In the genomic region with DNA sequence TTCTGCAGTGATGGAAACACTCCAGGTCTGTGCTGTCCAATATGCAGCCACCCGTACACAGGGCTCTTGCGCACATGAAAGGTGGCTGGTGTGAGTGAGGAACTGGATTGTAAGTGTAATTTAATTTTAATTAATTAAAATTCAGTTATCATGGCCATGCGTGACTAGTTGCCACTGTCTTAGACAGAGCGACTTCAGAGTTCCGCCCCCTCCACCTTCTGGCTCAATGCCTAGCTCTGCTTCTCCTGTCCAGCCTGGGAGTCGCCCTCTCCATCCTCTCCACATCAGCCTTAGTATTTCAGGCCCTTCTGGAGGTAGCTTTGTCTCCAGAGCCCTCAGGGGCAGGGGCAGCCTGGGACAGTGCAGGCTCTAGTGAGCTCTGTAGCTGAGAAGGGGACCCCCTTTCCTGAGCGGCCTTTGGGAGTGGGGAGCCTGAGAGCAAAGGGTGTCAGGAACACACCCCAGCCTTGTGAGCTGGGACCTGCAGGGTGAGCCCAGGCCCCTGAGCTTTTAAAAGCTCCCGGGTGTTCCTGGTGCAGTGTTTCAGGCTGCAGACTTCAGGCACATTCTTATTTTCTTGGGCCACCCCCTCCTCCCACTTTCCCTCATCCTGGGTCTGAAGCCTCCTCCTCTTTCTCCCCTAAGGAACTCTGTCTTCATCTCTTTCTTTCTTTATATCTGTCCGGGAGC, we compare ENCODE assay signal across 22 cellular contexts.
A peak's percentile ranks its signal among the peaks of the same experiment; 100 is the strongest.
DNase-seq lines count a peak whose midpoint lies in the region; ATAC-seq and TF ChIP-seq lines count a peak whose summit lies in the region.
"Had no signal": no experiment of that assay in that cellular context is flagged by ENCODE, and none has a peak within 500 bp of the region (broad histone marks: within the 10 kb centered on the region; RNA-seq: fewer than 3 reads in every experiment).

No MANE protein-coding gene starts in this region.

- H2AFZ ChIP-seq in neural progenitor cell (replicated peaks), result peak overlapping the region; percentile 17

- H3K4me3 Mint-ChIP-seq in activated T-helper 17 cell treated with anti-CD3 and anti-CD28 coated beads, Interleukin-2, amount 50 U/mL, for 72 hours, result peak overlapping the region; percentile 50
- no peak overlapping the region for H3K4me3 Mint-ChIP-seq in neural progenitor cell
- H3K4me3 Mint-ChIP-seq: stimulated activated effector memory CD8-positive, alpha-beta T cell treated with anti-CD3 and anti-CD28 coated beads, Interleukin-12 subunit alpha, Interleukin-12 subunit beta, amount 100 ng/mL, for 72 hours had no signal

- H3K27ac Mint-ChIP-seq in activated T-helper 17 cell treated with anti-CD3 and anti-CD28 coated beads, Interleukin-2, amount 50 U/mL, for 72 hours, result peak overlapping the region; percentile 24
- H3K27ac Mint-ChIP-seq in neural progenitor cell, result no peak overlapping the region
- H3K27ac Mint-ChIP-seq: stimulated activated effector memory CD8-positive, alpha-beta T cell treated with anti-CD3 and anti-CD28 coated beads, Interleukin-12 subunit alpha, Interleukin-12 subunit beta, amount 100 ng/mL, for 72 hours had no signal

- H3F3A ChIP-seq in DOHH2 (ENCODE audit: control insufficient read depth, insufficient read depth), result peaks cover 49% of the 10 kb centered on the region
- H3F3A ChIP-seq in neural progenitor cell (ENCODE audit: low read depth), result no peaks in the 10 kb centered on the region

- no peaks in the 10 kb centered on the region for H4K20me1 ChIP-seq in BLaER1 treated with 17β-estradiol and CSF1 and Interleukin-3, amounts not matched to agents 10 nM and 100 nM
- H4K20me1 ChIP-seq in DOHH2 (ENCODE audit: control insufficient read depth, insufficient read depth, low read depth, low read length), result no peaks in the 10 kb centered on the region
- H4K20me1 ChIP-seq in neural progenitor cell (ENCODE audit: low read depth), result no peaks in the 10 kb centered on the region

- no peaks in the 10 kb centered on the region for H3K36me3 ChIP-seq in BLaER1 treated with 17β-estradiol and CSF1 and Interleukin-3, amounts not matched to agents 10 nM and 100 nM
- peaks cover 8% of the 10 kb centered on the region for H3K36me3 ChIP-seq in DOHH2 (ENCODE audit: control insufficient read depth, low read length)
- no peaks in the 10 kb centered on the region for H3K36me3 ChIP-seq in neural progenitor cell
- H3K36me3 ChIP-seq: left ventricle myocardium inferior, tibial nerve had no signal

- peaks cover 7% of the 10 kb centered on the region for H3K4me1 Mint-ChIP-seq in activated T-helper 17 cell treated with anti-CD3 and anti-CD28 coated beads, Interleukin-2, amount 50 U/mL, for 72 hours
- peaks cover 15% of the 10 kb centered on the region for H3K4me1 Mint-ChIP-seq in neural progenitor cell

- H3K4me3 ChIP-seq in BLaER1 treated with 17β-estradiol and CSF1 and Interleukin-3, amounts not matched to agents 10 nM and 100 nM, result no peak overlapping the region
- H3K4me3 ChIP-seq in DOHH2 (ENCODE audit: low read length) (peak overlapping the region; percentile 58), neural progenitor cell (no peak overlapping the region), coronary artery (no peak overlapping the region)
- H3K4me3 ChIP-seq: body of pancreas, left ventricle myocardium inferior, mucosa of descending colon, tibial nerve had no signal

- no peaks in the 10 kb centered on the region for H3K27me3 Mint-ChIP-seq in activated T-helper 17 cell treated with anti-CD3 and anti-CD28 coated beads, Interleukin-2, amount 50 U/mL, for 72 hours
- peaks cover 13% of the 10 kb centered on the region for H3K27me3 Mint-ChIP-seq in neural progenitor cell (ENCODE audit: insufficient read depth, low read depth)
- H3K27me3 Mint-ChIP-seq: T-cell had no signal

- H3K27me3 ChIP-seq in BLaER1 treated with 17β-estradiol and CSF1 and Interleukin-3, amounts not matched to agents 10 nM and 100 nM, result no peaks in the 10 kb centered on the region
- H3K27me3 ChIP-seq in DOHH2 (ENCODE audit: control insufficient read depth, low read length) (no peaks in the 10 kb centered on the region), neural progenitor cell (no peaks in the 10 kb centered on the region)
- H3K27me3 ChIP-seq: body of pancreas, tibial nerve had no signal

- H3K4me2 ChIP-seq in BLaER1 treated with 17β-estradiol and CSF1 and Interleukin-3, amounts not matched to agents 10 nM and 100 nM, result peak overlapping the region; percentile 44 to 85 (median 76)
- H3K4me2 ChIP-seq in DOHH2 (ENCODE audit: low read length), result peak overlapping the region; percentile 72
- no peak overlapping the region for H3K4me2 ChIP-seq in neural progenitor cell

- peak overlapping the region in 8 of 11 experiments; percentile 9 to 60 (median 50); a peak in 13 of 22 replicates for H3K27ac ChIP-seq in BLaER1 treated with 17β-estradiol and CSF1 and Interleukin-3, amounts not matched to agents 10 nM and 100 nM
- H3K27ac ChIP-seq in DOHH2 (ENCODE audit: low read depth, low read length) (peak overlapping the region; percentile 95), neural progenitor cell (no peak overlapping the region), coronary artery (no peak overlapping the region)
- H3K27ac ChIP-seq: body of pancreas, left ventricle myocardium inferior had no signal

- no peak for ATAC-seq in activated T-helper 17 cell treated with anti-CD3 and anti-CD28 coated beads, Interleukin-2, amount 50 U/mL, for 72 hours (replicated peaks)
- no peak for ATAC-seq in GM21367 (IDR thresholded peaks at IDR 0.05; ENCODE audit: unreplicated experiment)
- ATAC-seq in GM19452 (IDR thresholded peaks at IDR 0.05; ENCODE audit: unreplicated experiment), result no peak
- ATAC-seq: body of pancreas had no signal

- H3K79me2 ChIP-seq in DOHH2 (ENCODE audit: control insufficient read depth, low read length) (no peaks in the 10 kb centered on the region), neural progenitor cell (ENCODE audit: low read depth) (no peaks in the 10 kb centered on the region)

- H3K9me2 ChIP-seq in DOHH2 (replicated peaks; ENCODE audit: control insufficient read depth, low read length), result no peaks in the 10 kb centered on the region

- peak overlapping the region in 5 of 11 experiments; percentile 5 to 39 (median 8); a peak in 4 of 22 replicates for H3K9ac ChIP-seq in BLaER1 treated with 17β-estradiol and CSF1 and Interleukin-3, amounts not matched to agents 10 nM and 100 nM
- no peak overlapping the region for H3K9ac ChIP-seq in neural progenitor cell

- TF ChIP-seq CTCF in DOHH2 (IDR thresholded peaks at IDR 0.05; ENCODE audit: low read depth, low read length, poor library complexity, severe bottlenecking) (no peak), neural progenitor cell (IDR thresholded peaks at IDR 0.05) (no peak), coronary artery (IDR thresholded peaks at IDR 0.05) (no peak)

- no peaks in the 10 kb centered on the region for H3K9me3 Mint-ChIP-seq in activated T-helper 17 cell treated with anti-CD3 and anti-CD28 coated beads, Interleukin-2, amount 50 U/mL, for 72 hours
- no peaks in the 10 kb centered on the region for H3K9me3 Mint-ChIP-seq in neural progenitor cell
- H3K9me3 Mint-ChIP-seq: stimulated activated effector memory CD8-positive, alpha-beta T cell treated with anti-CD3 and anti-CD28 coated beads, Interleukin-12 subunit alpha, Interleukin-12 subunit beta, amount 100 ng/mL, for 72 hours; T-cell had no signal

- H3K9me3 ChIP-seq in BLaER1 treated with 17β-estradiol and CSF1 and Interleukin-3, amounts not matched to agents 10 nM and 100 nM (replicated peaks in 1 of 11), result peaks cover 0 to 4% (median 0%) of the 10 kb centered on the region in 11 experiments; a peak in 1 of 22 replicates
- H3K9me3 ChIP-seq in DOHH2 (ENCODE audit: control insufficient read depth, insufficient read depth, low read length) (peaks cover 12% of the 10 kb centered on the region), neural progenitor cell (ENCODE audit: low read depth) (no peaks in the 10 kb centered on the region)
- H3K9me3 ChIP-seq: body of pancreas, left ventricle myocardium inferior, mucosa of descending colon, tibial nerve had no signal

- H3K36me3 Mint-ChIP-seq in activated T-helper 17 cell treated with anti-CD3 and anti-CD28 coated beads, Interleukin-2, amount 50 U/mL, for 72 hours (ENCODE audit: low read depth), result no peaks in the 10 kb centered on the region
- no peaks in the 10 kb centered on the region for H3K36me3 Mint-ChIP-seq in neural progenitor cell
- H3K36me3 Mint-ChIP-seq: stimulated activated effector memory CD8-positive, alpha-beta T cell treated with anti-CD3 and anti-CD28 coated beads, Interleukin-12 subunit alpha, Interleukin-12 subunit beta, amount 100 ng/mL, for 72 hours; T-cell had no signal

- H3K4me1 ChIP-seq in BLaER1 treated with 17β-estradiol and CSF1 and Interleukin-3, amounts not matched to agents 10 nM and 100 nM, result peaks cover 34 to 63% (median 57%) of the 10 kb centered on the region in 10 experiments
- H3K4me1 ChIP-seq in DOHH2 (ENCODE audit: control insufficient read depth, low read length) (peaks cover 100% of the 10 kb centered on the region), neural progenitor cell (peaks cover 9% of the 10 kb centered on the region)
- H3K4me1 ChIP-seq: body of pancreas, left ventricle myocardium inferior had no signal

- DNase-seq in neural progenitor cell (ENCODE audit: low spot score), result no peak
- DNase-seq in coronary artery (ENCODE audit: low spot score), result no peak
- DNase-seq: activated gamma-delta T cell treated with Interleukin-2 at 50 U/mL for 16 hours, AML-193, body of pancreas, Calu3, Kasumi-1, left ventricle myocardium inferior, mucosa of descending colon, NCI-H1417, NCI-H526 treated with DMSO at 0.1 percent for 48 hours, OCI-M1, retina, Right ventricle myocardium superior, T-cell had no signal

Comparison
In these comparisons a context has a peak if more than half of its experiments do, and no peak if none do; other contexts are left out.
1. H3K27ac ChIP-seq: peak in BLaER1 treated with 17β-estradiol and CSF1 and Interleukin-3, amounts not matched to agents 10 nM and 100 nM (8 of 11) and DOHH2 (single experiment); none in neural progenitor cell (single experiment) and coronary artery (0 of 2).